ENCODE assay signal across 8 cellular contexts in genomic region chr1:109640285-109640865, GRCh38. TPM values are rescaled to one million over a fixed set of nuclear protein-coding genes. Genes with fewer than 3 reads are reported as not detected.
A peak's percentile ranks its signal among the peaks of the same experiment; 100 is the strongest.
DNase-seq lines count a peak whose midpoint lies in the region; ATAC-seq and TF ChIP-seq lines count a peak whose summit lies in the region.

No MANE protein-coding gene starts in this region.

- peak overlapping the region; percentile 41 for H3K27ac Mint-ChIP-seq in progenitor cell of endocrine pancreas

- H3K4me3 ChIP-seq in SJSA1 (no peak overlapping the region), uterus (no peak overlapping the region)

- no peaks in the 10 kb centered on the region for H3K27me3 ChIP-seq in SJSA1 (replicated peaks)
- no peaks in the 10 kb centered on the region for H3K27me3 ChIP-seq in uterus

- H3K4me1 ChIP-seq in SJSA1 (replicated peaks) (peaks cover 30% of the 10 kb centered on the region), uterus (peaks cover 4 to 6% of the 10 kb centered on the region in 2 donors)

- DNase-seq in AML-193 (lab: John Stamatoyannopoulos, UW) = peak; percentile 52 to 64
- peak; percentile 76 for DNase-seq in Kasumi-1 (lab: John Stamatoyannopoulos, UW)
- DNase-seq in SJSA1 (ENCODE audit: low read depth in 1 of 2, low spot score in 2 of 2) = peak; percentile 50 to 88
- peak; percentile 97 for DNase-seq in activated effector memory CD4-positive, alpha-beta T cell treated with anti-CD3 and anti-CD28 coated beads, Interleukin-2, amount 50 U/mL, for 16 hours
- peak; percentile 68 to 97 (median 92) for DNase-seq in head of caudate nucleus
- DNase-seq in progenitor cell of endocrine pancreas (ENCODE audit: low spot score, unreplicated experiment) = peak; percentile 88
- DNase-seq in uterus = peak; percentile 78 to 85

- H3K9me3 ChIP-seq in SJSA1 (replicated peaks) = no peaks in the 10 kb centered on the region
- no peaks in the 10 kb centered on the region for H3K9me3 ChIP-seq in uterus

- H3K4me3 Mint-ChIP-seq in progenitor cell of endocrine pancreas (ENCODE audit: low read depth) = no peak overlapping the region

- TF ChIP-seq CTCF in progenitor cell of endocrine pancreas (IDR thresholded peaks at IDR 0.05; ENCODE audit: unreplicated experiment) = peak; percentile 85
- TF ChIP-seq CTCF in uterus (IDR thresholded peaks at IDR 0.05) = peak; percentile 80 to 94 (median 83)

- no peak for TF ChIP-seq POLR2A in uterus (IDR thresholded peaks at IDR 0.05)

- ATAC-seq in GM19324 (IDR thresholded peaks at IDR 0.05; ENCODE audit: low FRiP score, unreplicated experiment) = peak; percentile 45

- H3K27ac ChIP-seq in SJSA1 (no peak overlapping the region), uterus (no peak overlapping the region)

- H3K27me3 Mint-ChIP-seq in progenitor cell of endocrine pancreas = peaks cover 17% of the 10 kb centered on the region

- no peaks in the 10 kb centered on the region for H3K36me3 Mint-ChIP-seq in progenitor cell of endocrine pancreas (ENCODE audit: insufficient read depth)

- H3K9me3 Mint-ChIP-seq in progenitor cell of endocrine pancreas (ENCODE audit: low read depth) = no peaks in the 10 kb centered on the region

- H3K36me3 ChIP-seq in SJSA1 = no peaks in the 10 kb centered on the region
- no peaks in the 10 kb centered on the region for H3K36me3 ChIP-seq in uterus

- intact Hi-C loops in head of caudate nucleus (cut with DNase I) = loop anchor here (5.0 to 10.0 kb wide), 2 partner anchors 137 to 344 kb away; partner anchors contain the start of gene AHCYL1
- intact Hi-C loops in uterus (cut with DNase I; ENCODE audit: low total_unique reads) = loop anchor here (5.0 kb wide), 1 partner anchor 132 kb away; no protein-coding TSS in a partner anchor

- H3K4me1 Mint-ChIP-seq in progenitor cell of endocrine pancreas (ENCODE audit: low read depth) = peaks cover 18% of the 10 kb centered on the region

RNA-seq across cellular contexts. Expression of gene GSTM4, which starts 15.5 kb away (rescaled TPM):
- total RNA-seq in SJSA1 (2014; rRNA removed; shearing (Covaris generic)) = 18.8 and 26.7 TPM in 2 replicates
- 21.0 and 21.2 TPM in 2 replicates for total RNA-seq in progenitor cell of endocrine pancreas
- total RNA-seq in uterus = 10 to 100 TPM in 3 of 4 donors, 1 to 10 TPM in 1; 7.6 to 43.5 (median 20.7) TPM

RNA-seq across cellular contexts. Expression of gene AMPD2, which starts 20.7 kb away (rescaled TPM):
- 47.6 and 49.2 TPM in 2 replicates for total RNA-seq in SJSA1 (2014; rRNA removed; shearing (Covaris generic))
- total RNA-seq in progenitor cell of endocrine pancreas (91.6 and 94.5 TPM in 2 replicates), uterus (10 to 100 TPM; 30.9 to 91.2 (median 73.2) TPM)

RNA-seq across cellular contexts. Expression of gene GNAT2, which starts 21.0 kb away (rescaled TPM):
- total RNA-seq in SJSA1 (2014; rRNA removed; shearing (Covaris generic)) = 0.16 TPM in 1 of 2 replicates, not detected in the other
- total RNA-seq in progenitor cell of endocrine pancreas = 0.57 TPM in 1 of 2 replicates, not detected in the other
- not detected for total RNA-seq in uterus

RNA-seq across cellular contexts. Expression of gene GSTM2, which starts 27.5 kb away (rescaled TPM):
- 4.1 and 19.3 TPM in 2 replicates for total RNA-seq in SJSA1 (2014; rRNA removed; shearing (Covaris generic))
- total RNA-seq in progenitor cell of endocrine pancreas (76.9 and 79.5 TPM in 2 replicates), uterus (100 to 1,000 TPM in 1 of 4 donors, 10 to 100 TPM in 3; 32.1 to 154 (median 72.1) TPM)

RNA-seq across cellular contexts. Expression of gene GSTM1, which starts 47.2 kb away (rescaled TPM):
- 19.0 and 26.8 TPM in 2 replicates for total RNA-seq in SJSA1 (2014; rRNA removed; shearing (Covaris generic))
- total RNA-seq in progenitor cell of endocrine pancreas (39.0 and 39.1 TPM in 2 replicates), uterus (1 to 10 TPM in 1 of 4 donors, not detected in 3; 9.4 TPM)
